In genomic region chr4:17636341-17636695, GRCh38 we compare ENCODE assay signal across 1 cellular context.
TF ChIP-seq lines count a peak whose summit lies in the region.

No MANE protein-coding gene starts in this region.

TF ChIP-seq in GM12878, 131 proteins besides CTCF, POLR2A, EP300 and RAD21:
- TF ChIP-seq HDGF (IDR thresholded peaks at IDR 0.05) (no peak), MYB (IDR thresholded peaks at IDR 0.05; ENCODE audit: borderline replicate concordance, low read depth, low read length) (no peak)
